ENCODE assay signal across 8 cellular contexts in genomic region chr21:31731802-31732537, GRCh38. TPM values are rescaled to one million over a fixed set of nuclear protein-coding genes. Genes with fewer than 3 reads are reported as not detected.
DNase-seq lines count a peak whose midpoint lies in the region; ATAC-seq and TF ChIP-seq lines count a peak whose summit lies in the region.

Gene SCAF4 (minus strand): TSS chr21:31732118. CDS start chr21:31731692, 426 bp downstream.

- no peaks in the 10 kb centered on the region for H3K9me3 Mint-ChIP-seq in T-helper 2 cell treated with Interferon-gamma antibody and Interleukin-4, amounts not matched to agents 5 μg/mL and 100 μg/mL, for 36 hours

- H3K4me3 Mint-ChIP-seq in T-helper 2 cell treated with Interferon-gamma antibody and Interleukin-4, amounts not matched to agents 5 μg/mL and 100 μg/mL, for 36 hours = peak within 1 kb of the TSS; percentile 90

- ATAC-seq in GM18508 (IDR thresholded peaks at IDR 0.05; ENCODE audit: insufficient read depth, unreplicated experiment) = peak; percentile 58
- peak; percentile 74 for ATAC-seq in HG02943 (IDR thresholded peaks at IDR 0.05; ENCODE audit: low read depth, unreplicated experiment)
- ATAC-seq in aorta (ENCODE audit: low FRiP score) = peak; percentile 96

- DNase-seq in NCI-H1694 treated with DMSO at 0.1 percent for 48 hours (lab: John Stamatoyannopoulos, UW) (peak; percentile 86), astrocyte of the cerebellum (ENCODE audit: low read depth) (peak; percentile 66), hepatic stellate cell (ENCODE audit: low spot score) (peak; percentile 89), retina (peak; percentile 93), aorta (peak; percentile 94 to 97)
- DNase-seq in T-helper 2 cell treated with Interferon-gamma antibody and Interleukin-4, amounts not matched to agents 5 μg/mL and 100 μg/mL, for 36 hours (ENCODE audit: low spot score) = peak; percentile 85

- no peaks in the 10 kb centered on the region for H3K36me3 ChIP-seq in aorta (ENCODE audit: control insufficient read depth in 1 of 2, insufficient read depth in 2 of 2, low read length in 1 of 2)

- H3K36me3 Mint-ChIP-seq in T-helper 2 cell treated with Interferon-gamma antibody and Interleukin-4, amounts not matched to agents 5 μg/mL and 100 μg/mL, for 36 hours (ENCODE audit: low read depth) = peaks cover 4% of the 10 kb centered on the region

- no peaks in the 10 kb centered on the region for H3K27me3 Mint-ChIP-seq in T-helper 2 cell treated with Interferon-gamma antibody and Interleukin-4, amounts not matched to agents 5 μg/mL and 100 μg/mL, for 36 hours (ENCODE audit: low read depth)

- in situ Hi-C loops in astrocyte of the cerebellum (cut with HindIII; ENCODE audit: low sequenced_read_pairs) = no loop called here

- H3K4me1 Mint-ChIP-seq in T-helper 2 cell treated with Interferon-gamma antibody and Interleukin-4, amounts not matched to agents 5 μg/mL and 100 μg/mL, for 36 hours (ENCODE audit: low read depth) = peaks cover 4% of the 10 kb centered on the region

- 0 to 1% methylated on average over 45 to 105 of the region's 105 CpGs for WGBS in aorta, 2 donors

- no peaks in the 10 kb centered on the region for H3K27me3 ChIP-seq in aorta (ENCODE audit: control insufficient read depth in 1 of 2, insufficient read depth in 2 of 2, low read length in 1 of 2)

- peak within 1 kb of the TSS; percentile 83 to 87 for H3K27ac ChIP-seq in aorta (ENCODE audit: low read depth in 1 of 2, low read length in 2 of 2)

- peak within 1 kb of the TSS; percentile 75 for H3K27ac Mint-ChIP-seq in T-helper 2 cell treated with Interferon-gamma antibody and Interleukin-4, amounts not matched to agents 5 μg/mL and 100 μg/mL, for 36 hours

- intact Hi-C loops in aorta (cut with DNase I) = loop anchor here (5.0 kb wide), 3 partner anchors 70 to 525 kb away; partner anchors contain the start of gene SOD1 (in 1 of the 2)

- H3K9me3 ChIP-seq in aorta (ENCODE audit: control insufficient read depth, low read length) = no peaks in the 10 kb centered on the region

- TF ChIP-seq CTCF in astrocyte of the cerebellum (IDR thresholded peaks at IDR 0.05; ENCODE audit: low read depth, low read length, missing control alignments) = no peak

- H3K4me1 ChIP-seq in aorta (ENCODE audit: control insufficient read depth in 1 of 2, insufficient read depth in 2 of 2, low read length in 2 of 2) = peaks cover 0 to 6% of the 10 kb centered on the region in 2 donors

- H3K4me3 ChIP-seq in astrocyte of the cerebellum (ENCODE audit: low read depth, low read length) (peak within 1 kb of the TSS; percentile 82), aorta (ENCODE audit: low read length in 2 of 2) (peak within 1 kb of the TSS; percentile 80 to 100)

RNA-seq across cellular contexts. Expression of gene SCAF4, which starts in this region (rescaled TPM):
- total RNA-seq in aorta = 10 to 100 TPM; 32.2 to 33.9 TPM
- 10 to 100 TPM in 1 of 2 donors, 1 to 10 TPM in 1; 5.3 to 10.3 TPM for polyA plus RNA-seq in aorta

Comparison
In these comparisons a context has a peak if more than half of its experiments do, and no peak if none do; other contexts are left out.
1. Peak in every context shown above with its lines: DNase-seq, ATAC-seq, H3K4me3 ChIP-seq and H3K27ac ChIP-seq.